ENCODE assay signal across 11 cellular contexts in the genomic region with DNA sequence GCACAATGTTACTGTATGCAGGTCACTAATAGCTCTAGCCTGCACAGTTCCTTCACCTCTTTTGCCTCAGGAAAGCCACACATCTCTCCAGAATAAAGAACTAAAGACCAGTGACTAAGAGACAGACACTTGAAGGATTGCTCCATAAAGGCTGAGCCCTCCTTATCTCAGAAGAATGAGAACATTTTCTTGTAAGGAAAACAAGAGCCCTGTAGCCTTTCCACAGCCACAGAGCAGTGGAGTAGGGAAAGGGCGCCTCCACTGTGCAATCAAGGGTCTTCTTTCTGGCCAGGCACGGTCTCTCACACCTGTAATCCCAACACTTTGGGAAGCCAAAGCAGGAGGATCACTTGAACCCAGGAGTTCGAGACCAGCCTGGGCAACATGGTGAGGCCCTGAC.
"Had no signal": no experiment of that assay in that cellular context is flagged by ENCODE, and none has a peak within 500 bp of the region (broad histone marks: within the 10 kb centered on the region; RNA-seq: fewer than 3 reads in every experiment).

No MANE protein-coding gene starts in this region.

- H3K36me3 ChIP-seq: pancreas, stomach had no signal

- H3K27ac ChIP-seq: stomach had no signal

- H3K27me3 ChIP-seq: pancreas had no signal

- H3K9me3 ChIP-seq: pancreas, stomach had no signal

- ATAC-seq: activated CD4-positive, CD25-positive, alpha-beta regulatory T cell treated with anti-CD3 and anti-CD28 coated beads, Interleukin-2, amount 50 U/mL, for 24 hours; activated naive CD4-positive, alpha-beta T cell treated with anti-CD3 and anti-CD28 coated beads, Interleukin-2, amount 50 U/mL, for 72 hours; activated T-cell treated with anti-CD3 and anti-CD28 coated beads, Interleukin-2, amount 50 U/mL, for 4 hours had no signal

- DNase-seq: activated CD4-positive, alpha-beta T cell treated with anti-CD3 and anti-CD28 coated beads, Interleukin-2, amount 50 U/mL, for 4 hours; activated effector memory CD4-positive, alpha-beta T cell treated with anti-CD3 and anti-CD28 coated beads, Interleukin-2, amount 50 U/mL, for 16 hours; activated T-cell treated with anti-CD3 and anti-CD28 coated beads, Interleukin-2, amount 50 U/mL, for 4 hours; amygdala; immature natural killer cell; small intestine; stomach; SW 1271 had no signal

- H3K4me3 ChIP-seq: pancreas, stomach had no signal
